ENCODE assay signal across 14 cellular contexts in the genomic region with DNA sequence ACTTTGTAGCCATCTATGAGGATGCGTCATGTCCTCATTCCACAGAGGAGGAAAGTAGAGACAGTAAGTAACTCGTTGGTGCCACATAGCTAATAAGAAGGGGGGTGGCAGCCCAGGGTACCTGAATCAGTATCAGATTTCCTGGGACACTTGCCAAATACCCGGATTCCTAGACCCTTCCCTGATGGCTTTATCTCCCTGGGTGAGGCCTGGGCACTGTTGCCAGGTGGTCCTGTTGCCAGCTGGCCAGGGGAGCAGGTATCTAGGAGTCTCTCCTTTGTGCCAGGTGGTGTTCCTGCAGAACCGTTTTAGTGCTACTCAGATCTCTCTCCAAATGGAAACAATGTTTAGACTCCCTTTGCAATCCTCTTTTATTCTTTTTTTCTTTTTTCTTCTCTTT. TPM values are rescaled to one million over a fixed set of nuclear protein-coding genes. Genes with fewer than 3 reads are reported as not detected.
DNase-seq lines count a peak whose midpoint lies in the region; ATAC-seq and TF ChIP-seq lines count a peak whose summit lies in the region.
"Had no signal": no experiment of that assay in that cellular context is flagged by ENCODE, and none has a peak within 500 bp of the region (broad histone marks: within the 10 kb centered on the region; RNA-seq: fewer than 3 reads in every experiment).

No MANE protein-coding gene starts in this region.

- H3K4me3 ChIP-seq in sigmoid colon, result no peak overlapping the region
- H3K4me3 ChIP-seq: BLaER1 treated with 17β-estradiol and CSF1 and Interleukin-3, amounts not matched to agents 10 nM and 100 nM had no signal

- peak; percentile 14 for ATAC-seq in left lobe of liver
- ATAC-seq in HG03442 (IDR thresholded peaks at IDR 0.05; ENCODE audit: unreplicated experiment), result no peak

- intact Hi-C loops in sigmoid colon (cut with DNase I), result no loop called here

- no peak for TF ChIP-seq POLR2A in sigmoid colon (IDR thresholded peaks at IDR 0.05)

- TF ChIP-seq EP300 in sigmoid colon (IDR thresholded peaks at IDR 0.05), result no peak

- H3K36me3 ChIP-seq in sigmoid colon, result peaks cover 0 to 19% (median 0%) of the 10 kb centered on the region in 4 donors

- H3K27me3 ChIP-seq in sigmoid colon, result no peaks in the 10 kb centered on the region
- H3K27me3 ChIP-seq: BLaER1 treated with 17β-estradiol and CSF1 and Interleukin-3, amounts not matched to agents 10 nM and 100 nM had no signal

- WGBS in sigmoid colon, 2 donors, result 39 to 77% methylated on average over 4 of the region's 4 CpGs

- no peak for TF ChIP-seq CTCF in sigmoid colon (IDR thresholded peaks at IDR 0.05)

- no peaks in the 10 kb centered on the region for H3K9me3 ChIP-seq in sigmoid colon
- H3K9me3 ChIP-seq: BLaER1 treated with 17β-estradiol and CSF1 and Interleukin-3, amounts not matched to agents 10 nM and 100 nM had no signal

- H3K27ac ChIP-seq in sigmoid colon, result no peak overlapping the region
- H3K27ac ChIP-seq: HL-60 had no signal

- DNase-seq in DMS153 treated with DMSO at 0.1 percent for 48 hours (lab: John Stamatoyannopoulos, UW; ENCODE audit: unreplicated experiment) (peak; percentile 39), DMS153 (lab: John Stamatoyannopoulos, UW) (no peak), NCI-H1694 (lab: John Stamatoyannopoulos, UW) (peak; percentile 26), NCI-H345 treated with DMSO at 0.1 percent for 48 hours (lab: John Stamatoyannopoulos, UW; ENCODE audit: unreplicated experiment) (peak; percentile 35), left lobe of liver (ENCODE audit: low spot score) (no peak), sigmoid colon (no peak), ureter (ENCODE audit: low spot score) (no peak)
- DNase-seq: 8988T, GDM1, GOT3, NCI-H187 had no signal

- H3K4me1 ChIP-seq in sigmoid colon, result no peaks in the 10 kb centered on the region

RNA-seq across cellular contexts. Expression of gene SLC29A3, which starts 12.7 kb away (rescaled TPM):
- total RNA-seq in left lobe of liver, result 6.4 TPM
- total RNA-seq in sigmoid colon, result 1 to 10 TPM; 2.9 to 6.2 (median 4.7) TPM
- polyA plus RNA-seq in sigmoid colon, result 1 to 10 TPM; 2.3 to 5.0 (median 3.6) TPM
- 22.4 TPM for total RNA-seq in ureter

Comparison
In these comparisons a context has a peak if more than half of its experiments do, and no peak if none do; other contexts are left out.
1. DNase-seq: peak in DMS153 treated with DMSO at 0.1 percent for 48 hours (single experiment), NCI-H1694 (single experiment) and NCI-H345 treated with DMSO at 0.1 percent for 48 hours (single experiment); none in DMS153 (single experiment), left lobe of liver (single experiment), sigmoid colon (single experiment) and ureter (single experiment).